8 cellular contexts compared by ENCODE assay signal in the genomic region with DNA sequence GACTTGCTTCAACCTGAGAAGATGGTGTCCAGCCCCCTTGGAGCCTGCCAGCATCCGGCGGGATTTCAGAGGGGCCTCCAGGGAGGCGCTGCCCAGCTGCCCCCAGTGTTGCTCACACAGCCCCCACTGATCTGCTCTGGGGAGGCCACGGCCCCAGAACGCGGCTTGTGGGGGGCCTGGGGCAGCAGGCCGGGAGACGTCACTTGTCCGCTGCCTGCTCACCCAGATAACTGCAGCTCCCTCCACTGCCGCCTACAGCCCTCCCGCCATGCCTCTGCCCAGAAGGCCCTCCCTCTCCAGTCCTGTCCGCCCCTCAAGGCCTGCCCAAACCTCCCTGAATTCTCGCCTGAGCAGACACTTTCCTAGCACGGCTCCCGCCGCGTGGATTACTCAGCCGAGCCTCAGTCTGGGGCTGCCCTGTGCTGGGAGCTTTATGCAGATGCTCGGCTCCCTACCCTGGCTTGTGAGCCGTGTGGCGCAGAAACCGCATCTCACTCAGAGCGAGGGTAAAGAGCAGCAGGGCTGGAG. TPM values are rescaled to one million over a fixed set of nuclear protein-coding genes. Genes with fewer than 3 reads are reported as not detected.
DNase-seq lines count a peak whose midpoint lies in the region; ATAC-seq and TF ChIP-seq lines count a peak whose summit lies in the region.

No MANE protein-coding gene starts in this region.

- peaks cover 36% of the 10 kb centered on the region for H3K4me1 Mint-ChIP-seq in activated naive CD8-positive, alpha-beta T cell treated with anti-CD3 and anti-CD28 coated beads, Interleukin-2, amount 50 U/mL, for 24 hours

- DNase-seq in AG08396 (ENCODE audit: low spot score), result peak; percentile 73
- peak; percentile 43 for DNase-seq in M059J (ENCODE audit: low read depth)
- DNase-seq in activated naive CD8-positive, alpha-beta T cell treated with anti-CD3 and anti-CD28 coated beads, Interleukin-2, amount 50 U/mL, for 24 hours, result peak; percentile 63
- peak; percentile 94 for DNase-seq in islet precursor cell
- peak; percentile 41 to 42 for DNase-seq in stimulated activated CD8-positive, alpha-beta memory T cell treated with anti-CD3 and anti-CD28 coated beads, Interleukin-15, amount 100 ng/mL, for 48 hours (ENCODE audit: low read depth in 2 of 2)
- no peak for DNase-seq in GM20000 (ENCODE audit: low spot score)

- peak overlapping the region; percentile 84 for H3K27ac Mint-ChIP-seq in activated naive CD8-positive, alpha-beta T cell treated with anti-CD3 and anti-CD28 coated beads, Interleukin-2, amount 50 U/mL, for 24 hours

- peaks cover 36% of the 10 kb centered on the region for H3K27me3 Mint-ChIP-seq in activated naive CD8-positive, alpha-beta T cell treated with anti-CD3 and anti-CD28 coated beads, Interleukin-2, amount 50 U/mL, for 24 hours

- peaks cover 8% of the 10 kb centered on the region for H3K36me3 Mint-ChIP-seq in activated naive CD8-positive, alpha-beta T cell treated with anti-CD3 and anti-CD28 coated beads, Interleukin-2, amount 50 U/mL, for 24 hours (ENCODE audit: low read depth)

- no peaks in the 10 kb centered on the region for H3K9me3 Mint-ChIP-seq in activated naive CD8-positive, alpha-beta T cell treated with anti-CD3 and anti-CD28 coated beads, Interleukin-2, amount 50 U/mL, for 24 hours

- peak; percentile 85 for ATAC-seq in activated naive CD8-positive, alpha-beta T cell treated with anti-CD3 and anti-CD28 coated beads, Interleukin-2, amount 50 U/mL, for 24 hours
- no peak for ATAC-seq in GM19395 (IDR thresholded peaks at IDR 0.05; ENCODE audit: unreplicated experiment)
- no peak for ATAC-seq in GM21367 (IDR thresholded peaks at IDR 0.05; ENCODE audit: unreplicated experiment)

- H3K4me3 Mint-ChIP-seq in activated naive CD8-positive, alpha-beta T cell treated with anti-CD3 and anti-CD28 coated beads, Interleukin-2, amount 50 U/mL, for 24 hours, result peak overlapping the region; percentile 90

- TF ChIP-seq CTCF in GM20000 (IDR thresholded peaks at IDR 0.05; ENCODE audit: extremely low read depth, missing control alignments), result no peak

RNA-seq across cellular contexts. Expression of gene ADIPOQ, which starts 17.2 kb away (rescaled TPM):
- not detected in 2 replicates for total RNA-seq in M059J (2014; rRNA removed; shearing (Covaris generic))

RNA-seq across cellular contexts. Expression of gene RFC4, which starts 19.1 kb away (rescaled TPM):
- total RNA-seq in M059J (2014; rRNA removed; shearing (Covaris generic)), result 113 and 141 TPM in 2 replicates

RNA-seq across cellular contexts. Expression of gene EIF4A2, which starts 42.0 kb away (rescaled TPM):
- 508 and 726 TPM in 2 replicates for total RNA-seq in M059J (2014; rRNA removed; shearing (Covaris generic))
